In genomic region chr12:7642287-7642686, GRCh38 we compare ENCODE assay signal across 21 cellular contexts. TPM values are rescaled to one million over a fixed set of nuclear protein-coding genes. Genes with fewer than 3 reads are reported as not detected.
"Had no signal": no experiment of that assay in that cellular context is flagged by ENCODE, and none has a peak within 500 bp of the region (broad histone marks: within the 10 kb centered on the region; RNA-seq: fewer than 3 reads in every experiment).

No MANE protein-coding gene starts in this region.

- H3K9me3 ChIP-seq: ascending aorta, gastrocnemius medialis, heart left ventricle, lower lobe of right lung had no signal

- DNase-seq: activated CD4-positive, CD25-positive, alpha-beta regulatory T cell treated with anti-CD3 and anti-CD28 coated beads, Interleukin-2, amount 50 U/mL, for 72 hours; effector memory CD8-positive, alpha-beta T cell; gastrocnemius medialis; heart left ventricle; left cardiac atrium; lower lobe of right lung; nucleus accumbens; right cardiac atrium had no signal

- H3K27me3 ChIP-seq: ascending aorta had no signal

- H3K4me3 Mint-ChIP-seq: activated naive CD4-positive, alpha-beta T cell treated with anti-CD3 and anti-CD28 coated beads, Interleukin-2, amount 10 ng/mL, durations not matched to agents 7 days and 5 days; dendritic cell treated with granulocyte-macrophage colony-stimulating factor and Interleukin-4, amounts not matched to agents 40 ng/mL and 50 ng/mL, for 4 days; effector memory CD8-positive, alpha-beta T cell had no signal

- H3K27ac Mint-ChIP-seq: activated naive CD4-positive, alpha-beta T cell treated with anti-CD3 and anti-CD28 coated beads, Interleukin-2, amount 10 ng/mL, durations not matched to agents 7 days and 5 days; dendritic cell treated with granulocyte-macrophage colony-stimulating factor and Interleukin-4, amounts not matched to agents 40 ng/mL and 50 ng/mL, for 4 days; effector memory CD8-positive, alpha-beta T cell; progenitor cell of endocrine pancreas had no signal

- H3K27ac ChIP-seq: ascending aorta, gastrocnemius medialis, heart left ventricle, lower lobe of right lung had no signal

- H3K4me1 ChIP-seq: ascending aorta, gastrocnemius medialis had no signal

- H3K36me3 Mint-ChIP-seq: activated naive CD4-positive, alpha-beta T cell treated with anti-CD3 and anti-CD28 coated beads, Interleukin-2, amount 10 ng/mL, durations not matched to agents 7 days and 5 days; naive thymus-derived CD4-positive, alpha-beta T cell had no signal

- H3K9me3 Mint-ChIP-seq: dendritic cell treated with granulocyte-macrophage colony-stimulating factor and Interleukin-4, amounts not matched to agents 40 ng/mL and 50 ng/mL, for 4 days; effector memory CD8-positive, alpha-beta T cell; naive thymus-derived CD4-positive, alpha-beta T cell had no signal

- ATAC-seq: effector memory CD8-positive, alpha-beta T cell; gastrocnemius medialis; heart left ventricle; left cardiac atrium; lower lobe of right lung; naive thymus-derived CD4-positive, alpha-beta T cell; right cardiac atrium; stimulated activated naive CD8-positive, alpha-beta T cell treated with anti-CD3 and anti-CD28 coated beads, Interleukin-15, Interleukin-2, amounts not matched to agents 100 U/mL and 50 U/mL, for 24 hours had no signal

- H3K36me3 ChIP-seq: ascending aorta, gastrocnemius medialis, heart left ventricle, lower lobe of right lung had no signal

- FAIRE-seq: bronchial epithelial cell, small intestine had no signal

- H3K4me3 ChIP-seq: ascending aorta, gastrocnemius medialis, heart left ventricle, lower lobe of right lung had no signal

RNA-seq across cellular contexts. Expression of gene APOBEC1, which starts 23.4 kb away (rescaled TPM):
- total RNA-seq: activated CD8-positive, alpha-beta memory T cell treated with anti-CD3 and anti-CD28 coated beads for 36 hours; ascending aorta; bronchial epithelial cell; cerebellum; epithelial cell of proximal tubule; gastrocnemius medialis; heart left ventricle; left cardiac atrium; lower lobe of right lung; mononuclear cell; naive thymus-derived CD4-positive, alpha-beta T cell; progenitor cell of endocrine pancreas; right cardiac atrium; T-helper 2 cell treated with Interferon-gamma antibody and Interleukin-4, amounts not matched to agents 100 ng/mL and 5 ng/mL, for 36 hours had no signal
- polyA plus RNA-seq: heart left ventricle; naive thymus-derived CD4-positive, alpha-beta T cell; right cardiac atrium had no signal

RNA-seq across cellular contexts. Expression of gene GDF3, which starts 53.3 kb away (rescaled TPM):
- total RNA-seq: activated CD8-positive, alpha-beta memory T cell treated with anti-CD3 and anti-CD28 coated beads for 36 hours; ascending aorta; bronchial epithelial cell; cerebellum; epithelial cell of proximal tubule; gastrocnemius medialis; heart left ventricle; mononuclear cell; naive thymus-derived CD4-positive, alpha-beta T cell; progenitor cell of endocrine pancreas; T-helper 2 cell treated with Interferon-gamma antibody and Interleukin-4, amounts not matched to agents 100 ng/mL and 5 ng/mL, for 36 hours had no signal
- polyA plus RNA-seq: naive thymus-derived CD4-positive, alpha-beta T cell had no signal
